ENCODE assay signal across 9 cellular contexts in the genomic region with DNA sequence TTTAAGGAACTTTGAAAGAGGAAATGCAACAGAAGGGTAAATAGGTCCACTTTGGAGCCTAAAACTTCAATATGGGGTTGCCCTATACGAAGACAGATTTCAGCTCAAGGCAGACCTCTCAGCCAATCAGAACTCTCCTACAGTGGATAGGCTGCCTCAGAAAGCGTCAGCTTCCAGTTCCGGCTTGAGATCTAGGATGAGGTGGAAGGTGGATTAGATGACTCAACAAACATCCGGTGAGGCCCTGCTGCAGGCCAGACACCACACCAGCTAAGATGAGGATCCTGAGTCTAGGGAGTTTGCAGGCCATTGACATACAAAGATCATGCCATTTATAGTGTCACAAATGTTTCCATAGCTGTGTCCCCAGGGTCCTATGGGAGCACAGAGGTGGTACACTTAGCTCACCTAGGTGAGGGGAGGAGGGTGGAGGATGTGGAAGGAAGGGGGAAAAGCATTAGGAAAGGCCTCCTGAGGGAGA. TPM values are rescaled to one million over a fixed set of nuclear protein-coding genes. Genes with fewer than 3 reads are reported as not detected.
DNase-seq lines count a peak whose midpoint lies in the region; ATAC-seq and TF ChIP-seq lines count a peak whose summit lies in the region.
"Had no signal": no experiment of that assay in that cellular context is flagged by ENCODE, and none has a peak within 500 bp of the region (broad histone marks: within the 10 kb centered on the region; RNA-seq: fewer than 3 reads in every experiment).

No MANE protein-coding gene starts in this region.

- no peak overlapping the region for H3K27ac ChIP-seq in GM23338 (ENCODE audit: low read depth)
- peak overlapping the region; percentile 71 for H3K27ac ChIP-seq in MM.1S (ENCODE audit: low read length)

- H3K27me3 Mint-ChIP-seq in GM23338 (ENCODE audit: insufficient read depth, low read depth, poor library complexity), result peaks cover 6% of the 10 kb centered on the region

- H3K4me3 Mint-ChIP-seq in GM23338, result no peak overlapping the region

- H3K36me3 Mint-ChIP-seq in GM23338 (ENCODE audit: low read depth), result no peaks in the 10 kb centered on the region; the same call in 2 of the 3 replicates

- H3K9me2 ChIP-seq in GM23338 (ENCODE audit: insufficient read depth) (peaks cover 6% of the 10 kb centered on the region; the same call in 1 of the 2 replicates), MM.1S (replicated peaks; ENCODE audit: insufficient read depth, low read length) (no peaks in the 10 kb centered on the region)

- H3K9me3 ChIP-seq in MM.1S (replicated peaks; ENCODE audit: insufficient read depth, low read length), result no peaks in the 10 kb centered on the region

- ATAC-seq in GM18861 (IDR thresholded peaks at IDR 0.05; ENCODE audit: unreplicated experiment) (peak; percentile 91), GM23338 (no peak)
- ATAC-seq: Panc1 had no signal

- H3K9me3 Mint-ChIP-seq in GM23338, result peaks cover 12% of the 10 kb centered on the region

- TF ChIP-seq CTCF in GM23338 (conservative IDR thresholded peaks at IDR 0.05; ENCODE audit: low read depth in 2 of 2) (no peak), MM.1S (IDR thresholded peaks at IDR 0.05; ENCODE audit: low read length) (no peak)

- H3K27me3 ChIP-seq in GM23338 (ENCODE audit: insufficient read depth), result no peaks in the 10 kb centered on the region
- no peaks in the 10 kb centered on the region for H3K27me3 ChIP-seq in MM.1S (replicated peaks; ENCODE audit: insufficient read depth, low read length)

- H3K4me3 ChIP-seq in GM23338 (no peak overlapping the region), MM.1S (ENCODE audit: low read length) (no peak overlapping the region)

- H3F3A ChIP-seq in GM23338 (replicated peaks; ENCODE audit: low read depth) (no peaks in the 10 kb centered on the region), MM.1S (ENCODE audit: insufficient read depth, low read length) (peaks cover 16% of the 10 kb centered on the region)

- no peaks in the 10 kb centered on the region; the same call in 1 of the 2 replicates for H3K36me3 ChIP-seq in GM23338 (ENCODE audit: insufficient read depth)
- no peaks in the 10 kb centered on the region for H3K36me3 ChIP-seq in MM.1S (replicated peaks; ENCODE audit: insufficient read depth, low read length)

- peaks cover 12% of the 10 kb centered on the region for H3K4me1 Mint-ChIP-seq in GM23338

- no peak overlapping the region for H3K27ac Mint-ChIP-seq in GM23338

- H4K20me1 ChIP-seq in GM23338 (replicated peaks; ENCODE audit: insufficient read depth) (no peaks in the 10 kb centered on the region), MM.1S (ENCODE audit: insufficient read depth, low read length) (no peaks in the 10 kb centered on the region)

- H3K4me1 ChIP-seq in GM23338 (ENCODE audit: insufficient read depth), result no peaks in the 10 kb centered on the region
- H3K4me1 ChIP-seq in MM.1S (ENCODE audit: low read length), result peaks cover 20% of the 10 kb centered on the region

- no peak overlapping the region for H3K9ac ChIP-seq in MM.1S (ENCODE audit: low read length)

- H3K79me2 ChIP-seq in GM23338 (replicated peaks; ENCODE audit: insufficient read depth) (no peaks in the 10 kb centered on the region), MM.1S (ENCODE audit: low read length) (no peaks in the 10 kb centered on the region)

- DNase-seq in GM23338 (ENCODE audit: low spot score), result no peak
- peak; percentile 45 for DNase-seq in MM.1S
- peak; percentile 20 for DNase-seq in inferior parietal cortex (ENCODE audit: extremely low spot score)
- no peak for DNase-seq in NCI-H1930 (lab: John Stamatoyannopoulos, UW)
- no peak for DNase-seq in iPS-NIHi7 (ENCODE audit: extremely low spot score)
- DNase-seq in OCI-M1 (lab: John Stamatoyannopoulos, UW), result no peak
- no peak for DNase-seq in stimulated activated CD8-positive, alpha-beta memory T cell treated with anti-CD3 and anti-CD28 coated beads, Interleukin-4, amount 100 ng/mL, for 48 hours

- H2AFZ ChIP-seq in GM23338 (peak overlapping the region; percentile 63), MM.1S (ENCODE audit: low read length) (peak overlapping the region; percentile 32; the same call in 1 of the 2 replicates)

- H3K4me2 ChIP-seq in GM23338 (no peak overlapping the region), MM.1S (ENCODE audit: low read depth, low read length) (peak overlapping the region; percentile 46)

TF ChIP-seq in GM23338, 12 proteins besides CTCF, POLR2A, EP300 and RAD21 (continues in another document):
- TF ChIP-seq CREB1 (CRISPR knock-in tag; IDR thresholded peaks at IDR 0.05; ENCODE audit: low read depth) (no peak), NANOG (IDR thresholded peaks at IDR 0.05; ENCODE audit: borderline replicate concordance) (no peak), ETS1 (IDR thresholded peaks at IDR 0.05) (no peak), JUNB (IDR thresholded peaks at IDR 0.05; ENCODE audit: unreplicated experiment) (no peak), ZNF331 (CRISPR knock-in tag; IDR thresholded peaks at IDR 0.05; ENCODE audit: low read depth) (no peak), STAT1 (IDR thresholded peaks at IDR 0.05; ENCODE audit: unreplicated experiment) (no peak), EZH2 (IDR thresholded peaks at IDR 0.05; ENCODE audit: low read depth, unreplicated experiment) (no peak), ZNF114 (CRISPR knock-in tag; IDR thresholded peaks at IDR 0.05) (no peak), REST (IDR thresholded peaks at IDR 0.05; ENCODE audit: unreplicated experiment) (no peak), EZH2phosphoT487 (IDR thresholded peaks at IDR 0.05; ENCODE audit: unreplicated experiment) (no peak), POLR2AphosphoS5 (IDR thresholded peaks at IDR 0.05; ENCODE audit: low read depth) (no peak)

RNA-seq across cellular contexts. Expression of gene MFSD6L, which starts 7.9 kb away (rescaled TPM):
- total RNA-seq in GM23338 (2014; rRNA removed; shearing (Covaris generic)), result 1.9 and 2.8 TPM in 2 replicates
- polyA plus RNA-seq in GM23338 (2016; fragmentation: Nextera tagmentation; extraction: Ambion mirVana), result 0.52 and 1.4 TPM in 2 replicates

RNA-seq across cellular contexts. Expression of gene SPDYE4, which starts 48.8 kb away (rescaled TPM):
- not detected in 2 replicates for total RNA-seq in GM23338 (2014; rRNA removed; shearing (Covaris generic))
- not detected in 2 replicates for polyA plus RNA-seq in GM23338 (2016; fragmentation: Nextera tagmentation; extraction: Ambion mirVana)

Comparison
In these comparisons a context has a peak if more than half of its experiments do, and no peak if none do; other contexts are left out.
1. DNase-seq: peak in MM.1S (single experiment) and inferior parietal cortex (single experiment); none in GM23338 (single experiment), NCI-H1930 (0 of 2), iPS-NIHi7 (single experiment), OCI-M1 (single experiment) and stimulated activated CD8-positive, alpha-beta memory T cell treated with anti-CD3 and anti-CD28 coated beads, Interleukin-4, amount 100 ng/mL, for 48 hours (single experiment).